In the genomic region with DNA sequence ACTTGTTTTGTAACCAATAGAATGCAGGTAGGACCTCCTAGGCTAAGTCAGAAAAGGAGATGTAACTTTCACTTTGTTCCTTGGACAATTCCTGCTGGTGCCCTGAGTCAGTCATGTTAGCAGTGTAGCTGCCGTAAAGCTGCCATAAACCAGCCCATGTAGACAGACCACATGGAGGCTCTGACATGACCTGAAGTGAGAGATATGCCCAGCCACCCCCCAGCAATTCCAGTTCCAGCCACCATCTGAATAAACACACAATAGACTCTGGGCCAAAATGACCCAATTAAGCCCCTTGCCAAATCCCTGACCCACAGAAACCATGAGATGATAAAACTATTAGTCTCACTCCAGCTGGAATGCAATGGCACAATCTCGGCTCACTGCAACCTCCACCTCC, we compare ENCODE assay signal across 9 cellular contexts. TPM values are rescaled to one million over a fixed set of nuclear protein-coding genes. Genes with fewer than 3 reads are reported as not detected.
DNase-seq lines count a peak whose midpoint lies in the region; ATAC-seq, FAIRE-seq and TF ChIP-seq lines count a peak whose summit lies in the region.
"Had no signal": no experiment of that assay in that cellular context is flagged by ENCODE, and none has a peak within 500 bp of the region (broad histone marks: within the 10 kb centered on the region; RNA-seq: fewer than 3 reads in every experiment).

No MANE protein-coding gene starts in this region.

- H3K27me3 ChIP-seq in endothelial cell of umbilical vein (ENCODE audit: control insufficient read depth in 2 of 2, insufficient read depth in 2 of 2, low read length in 2 of 2) = no peaks in the 10 kb centered on the region

- peak overlapping the region; percentile 25 for H3K4me2 ChIP-seq in endothelial cell of umbilical vein (ENCODE audit: insufficient read depth, low read length)

- intact Hi-C loops in endothelial cell of umbilical vein (cut with micrococcal nuclease) = no loop called here

- H3K27ac ChIP-seq in endothelial cell of umbilical vein (ENCODE audit: insufficient read depth, low read depth, low read length) = peak overlapping the region; percentile 24

- CTCF ChIA-PET in endothelial cell of umbilical vein (lab: Charles Lee) = interaction anchor here (0.7 to 1.2 kb wide), 2 partner anchors 9 kb away, joined by 3 read pairs; no protein-coding TSS in a partner anchor

- H3K9ac ChIP-seq in endothelial cell of umbilical vein (replicated peaks; ENCODE audit: extremely low read depth, insufficient read depth, low read length) = no peak overlapping the region

- peak; percentile 96 for DNase-seq in EH (ENCODE audit: low read depth)
- DNase-seq in NCI-H2196 treated with DMSO at 0.1 percent for 48 hours (lab: John Stamatoyannopoulos, UW; ENCODE audit: unreplicated experiment) = peak; percentile 16
- DNase-seq in endothelial cell of umbilical vein (ENCODE audit: low read depth, low spot score) = peak; percentile 80
- peak; percentile 60 for DNase-seq in non-pigmented ciliary epithelial cell (ENCODE audit: low read depth)
- no peak for DNase-seq in LoVo (ENCODE audit: low spot score)
- DNase-seq in central memory CD4-positive, alpha-beta T cell = no peak
- no peak for DNase-seq in NK-92 (lab: John Stamatoyannopoulos, UW; ENCODE audit: unreplicated experiment)
- DNase-seq: activated naive CD4-positive, alpha-beta T cell treated with Interleukin-2 at 50 U/mL for 16 hours had no signal

- no TSS peak for BruUV-seq in endothelial cell of umbilical vein (replicated peaks; lab: Mats Ljungman, UMichigan)

- no peak for TF ChIP-seq CTCF in endothelial cell of umbilical vein (IDR thresholded peaks at IDR 0.05; ENCODE audit: extremely low read depth in 1 of 2, insufficient read depth in 1 of 2, low read depth in 1 of 2, low read length in 2 of 2)

- H3K9me1 ChIP-seq in endothelial cell of umbilical vein (replicated peaks; ENCODE audit: control insufficient read depth, extremely low read depth, insufficient read depth, low read length) = peaks cover 4% of the 10 kb centered on the region

- peaks cover 15% of the 10 kb centered on the region for H4K20me1 ChIP-seq in endothelial cell of umbilical vein (replicated peaks; ENCODE audit: control insufficient read depth, extremely low read depth, insufficient read depth, low read length)

- H3K9me3 ChIP-seq in endothelial cell of umbilical vein (replicated peaks; ENCODE audit: control insufficient read depth, insufficient read depth, low read length) = no peaks in the 10 kb centered on the region

- FAIRE-seq in endothelial cell of umbilical vein (lab: Jason Lieb, UNC) = peak; percentile 48

- ATAC-seq in HG02610 (IDR thresholded peaks at IDR 0.05; ENCODE audit: unreplicated experiment) = no peak

- POLR2A ChIA-PET in endothelial cell of umbilical vein (lab: Charles Lee) = interaction anchor here (0.7 to 1.1 kb wide), 2 partner anchors 64 to 111 kb away, joined by 3 to 4 read pairs; no protein-coding TSS in a partner anchor

- dilution Hi-C loops in endothelial cell of umbilical vein (cut with MboI; ENCODE audit: extremely low pct_ligation_motif_present, low sequenced_read_pairs) = no loop called here

- H3K4me1 ChIP-seq in endothelial cell of umbilical vein (ENCODE audit: control insufficient read depth, extremely low read depth, insufficient read depth, low read length) = peaks cover 12% of the 10 kb centered on the region

- H3K79me2 ChIP-seq in endothelial cell of umbilical vein (ENCODE audit: control insufficient read depth, insufficient read depth, low read length) = peaks cover 99% of the 10 kb centered on the region

- no peak overlapping the region for H3K4me3 ChIP-seq in endothelial cell of umbilical vein (replicated peaks in 1 of 3; ENCODE audit: insufficient read depth in 1 of 3, low read depth in 1 of 3, low read length in 3 of 3)

- TF ChIP-seq POLR2A in endothelial cell of umbilical vein (IDR thresholded peaks at IDR 0.05; ENCODE audit: low read depth, low read length) = peak; percentile 25

- H2AFZ ChIP-seq in endothelial cell of umbilical vein (ENCODE audit: low read depth, low read length) = no peak overlapping the region

- H3K36me3 ChIP-seq in endothelial cell of umbilical vein (ENCODE audit: control insufficient read depth in 2 of 2, extremely low read depth in 1 of 2, insufficient read depth in 2 of 2, low read length in 2 of 2) = peaks cover 3 to 7% of the 10 kb centered on the region in 2 experiments

TF ChIP-seq in endothelial cell of umbilical vein, 7 proteins besides CTCF, POLR2A, EP300 and RAD21:
- no peak for TF ChIP-seq MYC (IDR thresholded peaks at IDR 0.05; ENCODE audit: low read depth, low read length)
- TF ChIP-seq JUN (IDR thresholded peaks at IDR 0.05; ENCODE audit: borderline replicate concordance, insufficient read depth, insufficient read length, low read depth) = no peak
- TF ChIP-seq GATA2 (IDR thresholded peaks at IDR 0.05; ENCODE audit: insufficient read depth, insufficient read length, low read depth, low read length) = no peak
- TF ChIP-seq, protein P1, sequence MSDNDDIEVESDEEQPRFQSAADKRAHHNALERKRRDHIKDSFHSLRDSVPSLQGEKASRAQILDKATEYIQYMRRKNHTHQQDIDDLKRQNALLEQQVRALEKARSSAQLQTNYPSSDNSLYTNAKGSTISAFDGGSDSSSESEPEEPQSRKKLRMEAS (IDR thresholded peaks at IDR 0.05; ENCODE audit: insufficient read depth, insufficient read length) = no peak
- no peak for TF ChIP-seq FOS (IDR thresholded peaks at IDR 0.05; ENCODE audit: borderline replicate concordance, insufficient read depth, low read length)
- no peak for TF ChIP-seq POLR2AphosphoS5 (IDR thresholded peaks at IDR 0.05; ENCODE audit: insufficient read depth, low read depth, low read length)
- no peak for TF ChIP-seq EZH2 (IDR thresholded peaks at IDR 0.05; ENCODE audit: borderline replicate concordance, low read depth, low read length, severe bottlenecking)

RNA-seq across cellular contexts. Expression of gene SMURF2, which starts 20.6 kb away (rescaled TPM):
- 105 and 108 TPM in 2 replicates for total RNA-seq in endothelial cell of umbilical vein
- polyA plus RNA-seq in endothelial cell of umbilical vein = 23.8 and 32.9 TPM in 2 replicates
- polyA plus RNA-seq in endothelial cell of umbilical vein (2011; cell fraction: cytosol; rRNA removed) = 39.6 and 40.3 TPM in 2 replicates
- polyA plus RNA-seq in endothelial cell of umbilical vein (2011; cell fraction: nucleus; rRNA removed) = 103 and 124 TPM in 2 replicates
- 124 and 143 TPM in 2 replicates for polyA plus RNA-seq in endothelial cell of umbilical vein (2012)
- polyA minus RNA-seq in endothelial cell of umbilical vein = 143 and 160 TPM in 2 replicates
- 9.0 TPM for polyA minus RNA-seq in endothelial cell of umbilical vein (2011; cell fraction: cytosol; rRNA and poly(A)+ RNA removed)
- polyA minus RNA-seq in endothelial cell of umbilical vein (2011; cell fraction: nucleus; rRNA and poly(A)+ RNA removed) = 144 and 211 TPM in 2 replicates

Comparison
In these comparisons a context has a peak if more than half of its experiments do, and no peak if none do; other contexts are left out.
1. DNase-seq: peak in EH (single experiment), NCI-H2196 treated with DMSO at 0.1 percent for 48 hours (single experiment), endothelial cell of umbilical vein (single experiment) and non-pigmented ciliary epithelial cell (single experiment); none in LoVo (single experiment), central memory CD4-positive, alpha-beta T cell (single experiment) and NK-92 (single experiment).